Comparison of ENCODE assay signal across 8 cellular contexts in the genomic region with DNA sequence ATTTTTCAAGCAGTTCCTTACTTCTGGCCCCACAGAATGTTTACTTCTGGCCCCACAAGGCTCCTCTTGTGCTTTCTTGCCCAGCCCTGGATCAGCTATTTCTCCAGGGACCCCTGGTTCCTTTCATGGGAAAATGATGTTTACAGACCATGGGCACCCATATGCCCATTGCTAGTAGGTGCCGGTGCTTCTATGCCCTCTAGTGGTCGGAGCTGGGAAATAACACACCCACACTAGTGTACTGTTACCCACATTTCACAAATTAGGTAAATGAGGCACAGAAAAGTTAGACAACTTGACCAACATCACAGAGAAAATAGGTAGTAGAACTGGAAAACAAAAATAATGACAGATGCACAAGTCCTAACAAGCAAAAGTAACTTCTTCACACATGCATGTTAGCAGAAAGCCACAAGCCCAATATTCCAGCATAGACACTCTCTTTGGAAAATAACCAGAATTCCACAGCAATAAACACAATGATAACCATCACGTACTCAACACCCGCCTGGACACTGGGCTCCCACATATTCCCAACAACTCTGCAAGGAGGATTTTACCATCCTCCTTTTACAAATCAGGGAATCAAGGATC. TPM values are rescaled to one million over a fixed set of nuclear protein-coding genes. Genes with fewer than 3 reads are reported as not detected.
DNase-seq lines count a peak whose midpoint lies in the region; TF ChIP-seq lines count a peak whose summit lies in the region.

No MANE protein-coding gene starts in this region.

- DNase-seq in Daoy (ENCODE audit: low read depth) (peak; percentile 57), LoVo (ENCODE audit: low spot score) (peak; percentile 64), T-helper 9 cell (peak; percentile 61), astrocyte of the cerebellum (ENCODE audit: low read depth) (no peak), kidney tubule cell (ENCODE audit: low spot score) (peak; percentile 50), hepatic stellate cell (ENCODE audit: low spot score) (no peak), KG1 (lab: John Stamatoyannopoulos, UW) (no peak)
- peak; percentile 30 to 62 (median 56) for DNase-seq in stimulated activated CD4-positive, alpha-beta T cell treated with anti-CD3 and anti-CD28 coated beads, TNF-alpha, amount 100 ng/mL, for 48 hours (ENCODE audit: low read depth in 3 of 3)

- in situ Hi-C loops in astrocyte of the cerebellum (cut with HindIII; ENCODE audit: low sequenced_read_pairs) = no loop called here

- H3K4me3 ChIP-seq in astrocyte of the cerebellum (ENCODE audit: low read depth, low read length) = no peak overlapping the region

- peak; percentile 68 for TF ChIP-seq CTCF in astrocyte of the cerebellum (IDR thresholded peaks at IDR 0.05; ENCODE audit: low read depth, low read length, missing control alignments)

RNA-seq across cellular contexts. Expression of a gene that starts 1.3 kb away (rescaled TPM):
- total RNA-seq in Daoy (2014; rRNA removed; shearing (Covaris generic)) = not detected in 2 replicates

RNA-seq across cellular contexts. Expression of a gene that starts 42.4 kb away (rescaled TPM):
- not detected in 2 replicates for total RNA-seq in Daoy (2014; rRNA removed; shearing (Covaris generic))

RNA-seq across cellular contexts. Expression of a gene that starts 45.6 kb away (rescaled TPM):
- not detected in 2 replicates for total RNA-seq in Daoy (2014; rRNA removed; shearing (Covaris generic))

Comparison
In these comparisons a context has a peak if more than half of its experiments do, and no peak if none do; other contexts are left out.
1. DNase-seq: peak in Daoy (single experiment), LoVo (single experiment), T-helper 9 cell (single experiment), kidney tubule cell (single experiment) and stimulated activated CD4-positive, alpha-beta T cell treated with anti-CD3 and anti-CD28 coated beads, TNF-alpha, amount 100 ng/mL, for 48 hours (3 of 3); none in astrocyte of the cerebellum (single experiment), hepatic stellate cell (single experiment) and KG1 (single experiment).